ENCODE assay signal across 19 cellular contexts in genomic region chr5:95946451-95946850, GRCh38. TPM values are rescaled to one million over a fixed set of nuclear protein-coding genes. Genes with fewer than 3 reads are reported as not detected.
DNase-seq lines count a peak whose midpoint lies in the region; ATAC-seq, FAIRE-seq and TF ChIP-seq lines count a peak whose summit lies in the region.
"Had no signal": no experiment of that assay in that cellular context is flagged by ENCODE, and none has a peak within 500 bp of the region (broad histone marks: within the 10 kb centered on the region; RNA-seq: fewer than 3 reads in every experiment).

No MANE protein-coding gene starts in this region.

- H3K36me3 ChIP-seq in GM12878 (ENCODE audit: control insufficient read depth in 2 of 2, insufficient read depth in 2 of 2, low read length in 1 of 2), result peaks cover 0 to 2% of the 10 kb centered on the region in 2 experiments; a peak in 2 of 4 replicates
- H3K36me3 ChIP-seq in endothelial cell of umbilical vein (ENCODE audit: control insufficient read depth in 2 of 2, extremely low read depth in 1 of 2, insufficient read depth in 2 of 2, low read length in 2 of 2), result no peaks in the 10 kb centered on the region
- H3K36me3 ChIP-seq: SJCRH30 had no signal

- no peak for ATAC-seq in GM12878
- no peak for ATAC-seq in HG03159 (IDR thresholded peaks at IDR 0.05; ENCODE audit: unreplicated experiment)
- ATAC-seq in GM19395 (IDR thresholded peaks at IDR 0.05; ENCODE audit: unreplicated experiment), result no peak
- ATAC-seq in naive thymus-derived CD8-positive, alpha-beta T cell, result no peak
- ATAC-seq: CD8-positive, alpha-beta T cell; Panc1 had no signal

- H3K9me3 Mint-ChIP-seq in naive thymus-derived CD8-positive, alpha-beta T cell, result peaks cover 0 to 4% (median 0%) of the 10 kb centered on the region in 9 donors
- H3K9me3 Mint-ChIP-seq: CD8-positive, alpha-beta T cell had no signal

- no peaks in the 10 kb centered on the region for H3K9me1 ChIP-seq in endothelial cell of umbilical vein (replicated peaks; ENCODE audit: control insufficient read depth, extremely low read depth, insufficient read depth, low read length)

- H3K27ac ChIP-seq in 22Rv1, result 0 out of 2 replicates have a peak overlapping the region, but pooled peaks have one; percentile 25
- H3K27ac ChIP-seq in GM12878 (ENCODE audit: control insufficient read depth, insufficient read depth), result no peak overlapping the region
- H3K27ac ChIP-seq in endothelial cell of umbilical vein (ENCODE audit: insufficient read depth, low read depth, low read length), result no peak overlapping the region
- H3K27ac ChIP-seq: BLaER1 treated with 17β-estradiol and CSF1 and Interleukin-3, amounts not matched to agents 10 nM and 100 nM; SJCRH30 had no signal

- RAD21 ChIA-PET in GM12878 (lab: Charles Lee; ENCODE audit: unreplicated experiment), result interaction anchor here (0.6 to 6.6 kb wide), 10 partner anchors 11 to 657 kb away, joined by 3 to 46 read pairs (median 3); no protein-coding TSS in a partner anchor

- 100% methylated on average over 1 of the region's 1 CpG for WGBS in GM12878 (ENCODE audit: insufficient coverage, insufficient replicate concordance, low lambda C conversion rate, missing lambda C conversion rate)

- H3K79me2 ChIP-seq in GM12878 (ENCODE audit: control insufficient read depth, insufficient read depth, low read length) (peaks cover 94% of the 10 kb centered on the region), endothelial cell of umbilical vein (ENCODE audit: control insufficient read depth, insufficient read depth, low read length) (peaks cover 53% of the 10 kb centered on the region)

- SMC1A ChIA-PET in GM12878 (lab: Charles Lee; ENCODE audit: uncharacterized antibody, unreplicated experiment), result interaction anchor here (0.6 to 6.2 kb wide), 9 partner anchors 10 to 816 kb away, joined by 3 to 71 read pairs (median 5); partner anchors contain the start of gene ELL2

- no peak overlapping the region for H3K27ac Mint-ChIP-seq in naive thymus-derived CD8-positive, alpha-beta T cell
- H3K27ac Mint-ChIP-seq: CD8-positive, alpha-beta T cell had no signal

- dilution Hi-C loops in endothelial cell of umbilical vein (cut with MboI; ENCODE audit: extremely low pct_ligation_motif_present, low sequenced_read_pairs), result no loop called here

- DNase-seq in H54 (ENCODE audit: insufficient read length, low spot score) (no peak), GM12878 (ENCODE audit: low read depth, low spot score) (no peak), endothelial cell of umbilical vein (ENCODE audit: low read depth, low spot score) (peak; percentile 56), NCI-H187 treated with DMSO at 0.1 percent for 48 hours (lab: John Stamatoyannopoulos, UW) (no peak)
- no peak for DNase-seq in naive thymus-derived CD8-positive, alpha-beta T cell
- DNase-seq: CD8-positive, alpha-beta T cell; HCEC 1CT; KBM-7; NCI-H1417; NCI-H1930; NCI-H2171; NCI-H526; SJCRH30 had no signal

- peaks cover 7 to 20% (median 9%) of the 10 kb centered on the region in 4 donors for H3K4me1 Mint-ChIP-seq in naive thymus-derived CD8-positive, alpha-beta T cell

- H3K36me3 Mint-ChIP-seq in naive thymus-derived CD8-positive, alpha-beta T cell, result peaks cover 0 to 5% (median 3%) of the 10 kb centered on the region in 3 donors
- H3K36me3 Mint-ChIP-seq: CD8-positive, alpha-beta T cell had no signal

- in situ Hi-C loops in GM12878 (cut with MboI), result no loop called here

- FAIRE-seq in H54 (lab: Jason Lieb, UNC), result peak; percentile 81
- FAIRE-seq in GM12878 (lab: Jason Lieb, UNC), result peak; percentile 41
- no peak for FAIRE-seq in endothelial cell of umbilical vein (lab: Jason Lieb, UNC)
- FAIRE-seq: D721Med had no signal

- TF ChIP-seq POLR2A in H54 (IDR thresholded peaks at IDR 0.05; ENCODE audit: low read depth, low read length) (no peak), GM12878 (IDR thresholded peaks at IDR 0.05; ENCODE audit: low read depth, low read length) (no peak), endothelial cell of umbilical vein (IDR thresholded peaks at IDR 0.05; ENCODE audit: low read depth, low read length) (no peak)

- POLR2A ChIA-PET in GM12878 (lab: Charles Lee), result interaction anchor here (1.3 to 2.1 kb wide), 3 partner anchors 9 to 15 kb away, joined by 3 to 11 read pairs (median 11); no protein-coding TSS in a partner anchor
- POLR2A ChIA-PET in endothelial cell of umbilical vein (lab: Charles Lee), result no interaction called here
- POLR2A ChIA-PET in naive thymus-derived CD8-positive, alpha-beta T cell (lab: Charles Lee), result no interaction called here

- H4K20me1 ChIP-seq in GM12878 (ENCODE audit: control insufficient read depth, insufficient read depth) (no peaks in the 10 kb centered on the region), endothelial cell of umbilical vein (replicated peaks; ENCODE audit: control insufficient read depth, extremely low read depth, insufficient read depth, low read length) (no peaks in the 10 kb centered on the region)

- no peak for TF ChIP-seq CTCF in 22Rv1 (IDR thresholded peaks at IDR 0.05)
- TF ChIP-seq CTCF in GM12878 (IDR thresholded peaks at IDR 0.05 in 2 of 3, conservative IDR thresholded peaks at IDR 0.05 in 1 of 3; ENCODE audit: control insufficient read depth in 2 of 3, extremely low read depth in 1 of 3, insufficient read depth in 1 of 3, low read depth in 3 of 3, low read length in 3 of 3), result no peak
- TF ChIP-seq CTCF in endothelial cell of umbilical vein (IDR thresholded peaks at IDR 0.05; ENCODE audit: extremely low read depth in 1 of 2, insufficient read depth in 1 of 2, low read depth in 1 of 2, low read length in 2 of 2), result no peak

- no peak for TF ChIP-seq RAD21 in GM12878 (IDR thresholded peaks at IDR 0.05; ENCODE audit: insufficient read depth, low read depth, low read length)

- H3K4me3 ChIP-seq in GM12878 (no peak overlapping the region), endothelial cell of umbilical vein (replicated peaks in 1 of 3; ENCODE audit: insufficient read depth in 1 of 3, low read depth in 1 of 3, low read length in 3 of 3) (no peak overlapping the region)
- H3K4me3 ChIP-seq: BLaER1 treated with 17β-estradiol and CSF1 and Interleukin-3, amounts not matched to agents 10 nM and 100 nM; SJCRH30 had no signal

- TF ChIP-seq EP300 in GM12878 (IDR thresholded peaks at IDR 0.05; ENCODE audit: borderline replicate concordance in 1 of 2, control insufficient read depth in 1 of 2, low read depth in 2 of 2, low read length in 2 of 2), result no peak

- H3K9me3 ChIP-seq in GM12878 (replicated peaks; ENCODE audit: control insufficient read depth, insufficient read depth, low read length) (peaks cover 2% of the 10 kb centered on the region; the same call in 2 of the 3 replicates), endothelial cell of umbilical vein (replicated peaks; ENCODE audit: control insufficient read depth, insufficient read depth, low read length) (no peaks in the 10 kb centered on the region)
- H3K9me3 ChIP-seq: SJCRH30 had no signal

- H2AFZ ChIP-seq in GM12878 (ENCODE audit: control insufficient read depth, low read depth, low read length) (no peak overlapping the region), endothelial cell of umbilical vein (ENCODE audit: low read depth, low read length) (no peak overlapping the region)

- H3K4me1 ChIP-seq in GM12878 (ENCODE audit: control insufficient read depth, insufficient read depth, low read length), result peaks cover 23% of the 10 kb centered on the region; the same call in 1 of the 2 replicates
- H3K4me1 ChIP-seq in endothelial cell of umbilical vein (ENCODE audit: control insufficient read depth, extremely low read depth, insufficient read depth, low read length), result peaks cover 8% of the 10 kb centered on the region
- H3K4me1 ChIP-seq: SJCRH30 had no signal

- H3K27me3 Mint-ChIP-seq in naive thymus-derived CD8-positive, alpha-beta T cell, result peaks cover 0 to 1% (median 0%) of the 10 kb centered on the region in 5 donors

- no peak overlapping the region for H3K4me2 ChIP-seq in GM12878 (ENCODE audit: control insufficient read depth, insufficient read depth)
- peak overlapping the region; percentile 55 for H3K4me2 ChIP-seq in endothelial cell of umbilical vein (ENCODE audit: insufficient read depth, low read length)

- no TSS peak for BruUV-seq in GM12878 (replicated peaks; lab: Mats Ljungman, UMichigan)
- BruUV-seq in endothelial cell of umbilical vein (replicated peaks; lab: Mats Ljungman, UMichigan), result no TSS peak

- H3K27me3 ChIP-seq in GM12878 (replicated peaks in 1 of 2; ENCODE audit: control insufficient read depth in 2 of 2, insufficient read depth in 2 of 2, low read length in 1 of 2), result no peaks in the 10 kb centered on the region
- H3K27me3 ChIP-seq in endothelial cell of umbilical vein (ENCODE audit: control insufficient read depth in 2 of 2, insufficient read depth in 2 of 2, low read length in 2 of 2), result no peaks in the 10 kb centered on the region
- H3K27me3 ChIP-seq: BLaER1 treated with 17β-estradiol and CSF1 and Interleukin-3, amounts not matched to agents 10 nM and 100 nM; SJCRH30 had no signal

- CTCF ChIA-PET in GM12878 (lab: Yijun Ruan, JAX), result interaction anchor here (0.7 to 6.6 kb wide), 6 partner anchors 11 to 390 kb away, joined by 3 to 61 read pairs (median 6); partner anchors contain the start of gene ELL2
- CTCF ChIA-PET in endothelial cell of umbilical vein (lab: Charles Lee), result interaction anchor here (0.7 to 2.6 kb wide), 6 partner anchors 9 to 398 kb away, joined by 4 to 8 read pairs (median 4); no protein-coding TSS in a partner anchor

- H3K4me3 Mint-ChIP-seq in naive thymus-derived CD8-positive, alpha-beta T cell, result no peak overlapping the region
- H3K4me3 Mint-ChIP-seq: CD8-positive, alpha-beta T cell had no signal

- H3K9ac ChIP-seq in GM12878 (ENCODE audit: control insufficient read depth, insufficient read depth, low read length) (no peak overlapping the region), endothelial cell of umbilical vein (replicated peaks; ENCODE audit: extremely low read depth, insufficient read depth, low read length) (no peak overlapping the region)
- H3K9ac ChIP-seq: BLaER1 treated with 17β-estradiol and CSF1 and Interleukin-3, amounts not matched to agents 10 nM and 100 nM had no signal

- intact Hi-C loops in GM12878 (cut with micrococcal nuclease; ENCODE audit: unreplicated experiment), result loop anchor here (2.0 kb wide), 1 partner anchor 18 kb away; no protein-coding TSS in a partner anchor
- intact Hi-C loops in endothelial cell of umbilical vein (cut with micrococcal nuclease), result no loop called here

RNA-seq across cellular contexts. Expression of gene ELL2, which starts 15.2 kb away (rescaled TPM):
- total RNA-seq in GM12878 (2013; cell fraction: nucleolus; rRNA removed), result 85.3 and 105 TPM in 2 replicates
- total RNA-seq in GM12878 (2014; rRNA removed), result 59.9 and 61.6 TPM in 2 replicates
- total RNA-seq in GM12878 (2014; rRNA removed; fragmentation: Illumina TruSeq; extraction: Trizol), result 83.8 and 87.5 TPM in 2 replicates
- total RNA-seq in GM12878 (2021), result 76.1 and 76.9 TPM in 2 replicates
- polyA plus RNA-seq in GM12878 (2011; ENCODE audit: low read depth), result 24.4 TPM
- polyA plus RNA-seq in GM12878 (2011; rRNA removed), result 91.4 and 122 TPM in 2 replicates
- polyA plus RNA-seq in GM12878 (2011; cell fraction: cytosol; rRNA removed), result 38.3 and 41.6 TPM in 2 replicates
- polyA plus RNA-seq in GM12878 (2011; cell fraction: nucleus; rRNA removed), result 70.5 and 86.0 TPM in 2 replicates
- polyA plus RNA-seq in GM12878 (2012), result 32.2 and 37.2 TPM in 2 replicates
- polyA plus RNA-seq in GM12878 (2014; fragmentation: Illumina TruSeq; extraction: Trizol), result 64.9 and 73.3 TPM in 2 replicates
- 10 to 100 TPM; 24.2 to 34.4 TPM for polyA plus RNA-seq in GM12878 (2014; fragmentation: Nextera tagmentation; extraction: Ambion mirVana)
- polyA plus RNA-seq in GM12878 (2014; rRNA removed), result 46.4 and 47.7 TPM in 2 replicates
- polyA plus RNA-seq in GM12878 (2016; fragmentation: Nextera tagmentation; extraction: Ambion mirVana), result 10 to 100 TPM; 50.2 to 53.1 TPM
- 110 and 125 TPM in 2 replicates for polyA minus RNA-seq in GM12878 (2011; rRNA and poly(A)+ RNA removed)
- 41.3 and 44.8 TPM in 2 replicates for polyA minus RNA-seq in GM12878 (2011; cell fraction: cytosol; rRNA and poly(A)+ RNA removed)
- 172 and 368 TPM in 2 replicates for polyA minus RNA-seq in GM12878 (2011; cell fraction: nucleus; rRNA and poly(A)+ RNA removed)
- total RNA-seq in endothelial cell of umbilical vein, result 26.0 and 39.8 TPM in 2 replicates
- 6.1 and 6.8 TPM in 2 replicates for polyA plus RNA-seq in endothelial cell of umbilical vein
- 7.3 and 7.9 TPM in 2 replicates for polyA plus RNA-seq in endothelial cell of umbilical vein (2011; cell fraction: cytosol; rRNA removed)
- polyA plus RNA-seq in endothelial cell of umbilical vein (2011; cell fraction: nucleus; rRNA removed), result 27.6 and 29.9 TPM in 2 replicates
- 22.1 and 32.9 TPM in 2 replicates for polyA plus RNA-seq in endothelial cell of umbilical vein (2012)
- 24.6 and 41.9 TPM in 2 replicates for polyA minus RNA-seq in endothelial cell of umbilical vein
- polyA minus RNA-seq in endothelial cell of umbilical vein (2011; cell fraction: cytosol; rRNA and poly(A)+ RNA removed), result 23.9 TPM
- 144 and 209 TPM in 2 replicates for polyA minus RNA-seq in endothelial cell of umbilical vein (2011; cell fraction: nucleus; rRNA and poly(A)+ RNA removed)
- total RNA-seq in naive thymus-derived CD8-positive, alpha-beta T cell, result 10 to 100 TPM; 13.0 to 13.8 TPM
- polyA plus RNA-seq in naive thymus-derived CD8-positive, alpha-beta T cell, result 1 to 10 TPM; 1.8 to 3.1 (median 1.9) TPM
